Comparison of ENCODE assay signal across 8 cellular contexts in genomic region chr19:13850910-13851753, GRCh38. TPM values are rescaled to one million over a fixed set of nuclear protein-coding genes. Genes with fewer than 3 reads are reported as not detected.
DNase-seq lines count a peak whose midpoint lies in the region; ATAC-seq, FAIRE-seq and TF ChIP-seq lines count a peak whose summit lies in the region.

No MANE protein-coding gene starts in this region.

- CTCF ChIA-PET in Calu3 (lab: Charles Lee) (interaction anchor here (0.5 to 1.2 kb wide), 6 partner anchors 11 to 1241 kb away, joined by 3 to 6 read pairs (median 3); no protein-coding TSS in a partner anchor), PC-9 (lab: Charles Lee) (interaction anchor here (0.5 to 1.4 kb wide), 2 partner anchors 11 to 384 kb away, joined by 5 to 10 read pairs; no protein-coding TSS in a partner anchor)

- H3K27me3 ChIP-seq in PC-9 (ENCODE audit: insufficient read depth, low read depth): no peaks in the 10 kb centered on the region

- H3K4me1 ChIP-seq in PC-9 (replicated peaks; ENCODE audit: insufficient read depth): peaks cover 68% of the 10 kb centered on the region

- H3K79me2 ChIP-seq in PC-9 (ENCODE audit: low read depth): 0 out of 2 replicates have a peak, but pooled peaks cover 5% of the 10 kb centered on the region

- peak overlapping the region; percentile 97 for H3K27ac Mint-ChIP-seq in Calu3 (ENCODE audit: unreplicated experiment)
- peak overlapping the region; percentile 76 for H3K27ac Mint-ChIP-seq in activated naive CD8-positive, alpha-beta T cell treated with anti-CD3 and anti-CD28 coated beads for 36 hours

- H3K36me3 ChIP-seq in PC-9 (ENCODE audit: low read depth): no peaks in the 10 kb centered on the region

- no peaks in the 10 kb centered on the region for H3K9me3 Mint-ChIP-seq in Calu3 (ENCODE audit: low read depth, unreplicated experiment)
- no peaks in the 10 kb centered on the region for H3K9me3 Mint-ChIP-seq in activated naive CD8-positive, alpha-beta T cell treated with anti-CD3 and anti-CD28 coated beads for 36 hours

- peaks cover 83% of the 10 kb centered on the region for H3F3A ChIP-seq in PC-9 (ENCODE audit: insufficient read depth, low read depth)

- peaks cover 11% of the 10 kb centered on the region for H3K4me1 Mint-ChIP-seq in Calu3 (ENCODE audit: low read depth, unreplicated experiment)
- peaks cover 18% of the 10 kb centered on the region for H3K4me1 Mint-ChIP-seq in activated naive CD8-positive, alpha-beta T cell treated with anti-CD3 and anti-CD28 coated beads for 36 hours

- FAIRE-seq in GM19239 (lab: Jason Lieb, UNC): no peak

- BruUV-seq in Calu3 (replicated peaks; lab: Mats Ljungman, UMichigan): TSS peak; percentile 88
- TSS peak; percentile 2 for BruUV-seq in PC-9 (replicated peaks; lab: Mats Ljungman, UMichigan)

- H4K20me1 ChIP-seq in PC-9 (ENCODE audit: insufficient read depth): no peaks in the 10 kb centered on the region

- H3K9me3 ChIP-seq in PC-9 (ENCODE audit: insufficient read depth, low read depth): no peaks in the 10 kb centered on the region

- TF ChIP-seq CTCF in Calu3 (IDR thresholded peaks at IDR 0.05; ENCODE audit: unreplicated experiment) (no peak), PC-9 (conservative IDR thresholded peaks at IDR 0.05) (0 out of 2 replicates have a peak, but pooled peaks have one; percentile 18), omental fat pad (IDR thresholded peaks at IDR 0.05) (no peak)

- H3K4me2 ChIP-seq in PC-9: peak overlapping the region; percentile 80

- ATAC-seq in omental fat pad (ENCODE audit: low FRiP score): peak; percentile 70
- no peak for ATAC-seq in GM21723 (IDR thresholded peaks at IDR 0.05; ENCODE audit: unreplicated experiment)

- peak overlapping the region; percentile 56 for H3K4me3 ChIP-seq in PC-9

- peaks cover 58% of the 10 kb centered on the region for H3K36me3 Mint-ChIP-seq in Calu3 (ENCODE audit: insufficient read depth, unreplicated experiment)
- H3K36me3 Mint-ChIP-seq in activated naive CD8-positive, alpha-beta T cell treated with anti-CD3 and anti-CD28 coated beads for 36 hours: no peaks in the 10 kb centered on the region

- POLR2A ChIA-PET in PC-9 (lab: Charles Lee; ENCODE audit: unreplicated experiment): interaction anchor here (0.6 to 3.5 kb wide), 6 partner anchors 9 to 712 kb away, joined by 4 to 39 read pairs (median 6); no protein-coding TSS in a partner anchor

- DNase-seq in Calu3 (peak; percentile 91), PC-9 (peak; percentile 96), globus pallidus (ENCODE audit: low spot score) (peak; percentile 79), omental fat pad (ENCODE audit: low spot score) (peak; percentile 81), GM19240 (ENCODE audit: insufficient read length, low spot score) (no peak), GM19239 (ENCODE audit: insufficient read length, low spot score) (no peak)
- DNase-seq in activated naive CD8-positive, alpha-beta T cell treated with anti-CD3 and anti-CD28 coated beads for 36 hours: peak; percentile 61

- peak overlapping the region; percentile 67 for H2AFZ ChIP-seq in PC-9

- no peaks in the 10 kb centered on the region for H3K27me3 Mint-ChIP-seq in Calu3 (ENCODE audit: unreplicated experiment)
- H3K27me3 Mint-ChIP-seq in activated naive CD8-positive, alpha-beta T cell treated with anti-CD3 and anti-CD28 coated beads for 36 hours: no peaks in the 10 kb centered on the region

- peak overlapping the region; percentile 41 for H3K4me3 Mint-ChIP-seq in Calu3 (ENCODE audit: low read depth, unreplicated experiment)
- H3K4me3 Mint-ChIP-seq in activated naive CD8-positive, alpha-beta T cell treated with anti-CD3 and anti-CD28 coated beads for 36 hours: peak overlapping the region; percentile 53

- intact Hi-C loops in Calu3 (cut with micrococcal nuclease; ENCODE audit: unreplicated experiment) (no loop called here), PC-9 (cut with micrococcal nuclease; ENCODE audit: unreplicated experiment) (loop anchor here (1.0 to 5.0 kb wide), 4 partner anchors 8 to 699 kb away; partner anchors contain the start of genes IER2 and STX10)

- peak overlapping the region; percentile 97 for H3K27ac ChIP-seq in PC-9

- no peaks in the 10 kb centered on the region for H3K9me2 ChIP-seq in PC-9 (ENCODE audit: insufficient read depth)

RNA-seq across cellular contexts. Expression of gene NANOS3, which starts 25.8 kb away (rescaled TPM):
- total RNA-seq in Calu3 (2022) (1.2 TPM in 1 of 2 replicates, not detected in the other), PC-9 (2021) (1.7 and 2.1 TPM in 2 replicates), omental fat pad (not detected)
- total RNA-seq in activated naive CD8-positive, alpha-beta T cell treated with anti-CD3 and anti-CD28 coated beads for 36 hours: under 1 TPM; 0.70 to 0.80 TPM

RNA-seq across cellular contexts. Expression of gene BRME1, which starts 54.8 kb away (rescaled TPM):
- 1.0 and 1.5 TPM in 2 replicates for total RNA-seq in Calu3 (2022)
- 13.7 and 13.9 TPM in 2 replicates for total RNA-seq in PC-9 (2021)
- total RNA-seq in activated naive CD8-positive, alpha-beta T cell treated with anti-CD3 and anti-CD28 coated beads for 36 hours: 1 to 10 TPM; 6.9 to 7.3 TPM
- total RNA-seq in omental fat pad: under 1 TPM in 2 of 4 donors, not detected in 2; 0.46 to 0.95 TPM

RNA-seq across cellular contexts. Expression of gene CC2D1A, which starts 54.9 kb away (rescaled TPM):
- 37.2 and 41.7 TPM in 2 replicates for total RNA-seq in Calu3 (2022)
- 55.1 and 55.8 TPM in 2 replicates for total RNA-seq in PC-9 (2021)
- 10 to 100 TPM; 24.4 to 25.0 TPM for total RNA-seq in activated naive CD8-positive, alpha-beta T cell treated with anti-CD3 and anti-CD28 coated beads for 36 hours
- 10 to 100 TPM; 12.3 to 24.9 (median 15.6) TPM for total RNA-seq in omental fat pad

RNA-seq across cellular contexts. Expression of gene ZSWIM4, which starts 55.9 kb away (rescaled TPM):
- total RNA-seq in Calu3 (2022) (10.7 and 11.5 TPM in 2 replicates), PC-9 (2021) (15.2 and 15.8 TPM in 2 replicates), omental fat pad (1 to 10 TPM; 3.8 to 5.2 (median 4.6) TPM)
- total RNA-seq in activated naive CD8-positive, alpha-beta T cell treated with anti-CD3 and anti-CD28 coated beads for 36 hours: 1 to 10 TPM; 4.3 to 4.4 TPM

Comparison
In these comparisons a context has a peak if more than half of its experiments do, and no peak if none do; other contexts are left out.
1. DNase-seq: peak in Calu3 (single experiment), PC-9 (2 of 2), activated naive CD8-positive, alpha-beta T cell treated with anti-CD3 and anti-CD28 coated beads for 36 hours (single experiment), globus pallidus (single experiment) and omental fat pad (single experiment); none in GM19240 (single experiment) and GM19239 (single experiment).